In the genomic region with DNA sequence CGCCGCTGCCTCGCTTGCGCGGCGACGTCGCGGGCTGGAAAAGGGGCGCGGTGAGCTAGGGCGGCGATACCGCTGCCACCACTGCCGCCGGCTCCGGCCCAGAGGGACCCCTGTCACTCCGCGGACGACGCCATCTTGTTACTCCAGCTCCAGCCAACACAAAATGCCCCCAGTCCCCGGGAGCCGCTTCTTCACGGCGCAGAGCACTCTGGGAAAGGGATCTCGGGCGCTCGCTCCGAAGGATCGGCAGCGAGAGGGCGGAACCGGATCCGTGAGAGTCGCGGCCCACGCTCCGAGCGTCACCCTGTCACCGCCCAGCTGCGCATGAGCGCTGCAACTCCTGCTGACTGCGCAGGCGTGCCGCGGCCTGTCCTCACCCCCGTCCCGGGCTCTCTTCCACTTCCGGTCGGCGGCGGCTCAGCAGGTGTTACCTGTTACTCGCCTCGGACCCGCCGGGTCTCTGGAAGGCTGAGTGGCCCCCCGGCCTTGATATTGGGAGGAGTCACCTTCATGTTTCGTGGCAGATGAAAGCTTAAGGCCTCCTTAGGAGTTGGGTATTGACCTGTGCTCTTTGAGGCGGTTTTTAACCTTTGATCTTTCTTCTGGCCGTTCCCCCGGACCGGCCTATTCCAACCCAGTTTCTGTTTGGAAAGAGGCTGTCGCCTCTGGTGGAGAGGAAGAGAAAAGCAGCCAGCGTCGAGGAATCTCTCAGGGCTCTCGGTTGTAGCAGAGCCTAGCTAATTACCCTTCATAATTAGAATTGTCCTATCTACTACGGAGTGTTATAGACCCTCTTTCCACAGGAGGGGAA, we compare ENCODE assay signal across 1 cellular context.
TF ChIP-seq lines count a peak whose summit lies in the region.

CSNK1A1 (minus strand) TSS at position 213 of the 811 bp plus-strand sequence. CDS start 475 bp downstream, outside the sequence.

TF ChIP-seq in HepG2, 621 proteins besides CTCF, POLR2A, EP300 and RAD21 (continued from another document and continues in another):
- TF ChIP-seq, protein P1, sequence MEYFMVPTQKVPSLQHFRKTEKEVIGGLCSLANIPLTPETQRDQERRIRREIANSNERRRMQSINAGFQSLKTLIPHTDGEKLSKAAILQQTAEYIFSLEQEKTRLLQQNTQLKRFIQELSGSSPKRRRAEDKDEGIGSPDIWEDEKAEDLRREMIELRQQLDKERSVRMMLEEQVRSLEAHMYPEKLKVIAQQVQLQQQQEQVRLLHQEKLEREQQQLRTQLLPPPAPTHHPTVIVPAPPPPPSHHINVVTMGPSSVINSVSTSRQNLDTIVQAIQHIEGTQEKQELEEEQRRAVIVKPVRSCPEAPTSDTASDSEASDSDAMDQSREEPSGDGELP (IDR thresholded peaks at IDR 0.05; ENCODE audit: borderline replicate concordance, low read depth) = peak; percentile 44; the same call in 1 of the 2 replicates
- TF ChIP-seq SPEN (CRISPR knock-in tag; IDR thresholded peaks at IDR 0.05; ENCODE audit: low read depth) = peak; percentile 84
- no peak for TF ChIP-seq FOXP4 (CRISPR knock-in tag; IDR thresholded peaks at IDR 0.05)
- TF ChIP-seq ATF7-NPFF (CRISPR knock-in tag; IDR thresholded peaks at IDR 0.05; ENCODE audit: low read depth) = 0 out of 2 replicates have a peak, but pooled peaks have one; percentile 46
- peak; percentile 37; the same call in 1 of the 2 replicates for TF ChIP-seq SP5 (CRISPR knock-in tag; IDR thresholded peaks at IDR 0.05; ENCODE audit: borderline replicate concordance, low read depth)
- no peak for TF ChIP-seq GZF1 (CRISPR knock-in tag; IDR thresholded peaks at IDR 0.05)
- TF ChIP-seq HCFC1 (IDR thresholded peaks at IDR 0.05; ENCODE audit: low read depth, low read length) = no peak; the same call in 1 of the 2 replicates
- TF ChIP-seq ZNF737 (CRISPR knock-in tag; IDR thresholded peaks at IDR 0.05; ENCODE audit: borderline replicate concordance) = no peak
- TF ChIP-seq ZNF558 (CRISPR knock-in tag; IDR thresholded peaks at IDR 0.05; ENCODE audit: borderline replicate concordance) = peak; percentile 15; the same call in 1 of the 2 replicates
- TF ChIP-seq NAIF1 (CRISPR knock-in tag; IDR thresholded peaks at IDR 0.05; ENCODE audit: borderline replicate concordance) = no peak
- TF ChIP-seq KLF13 (CRISPR knock-in tag; IDR thresholded peaks at IDR 0.05) = no peak
- no peak for TF ChIP-seq MLXIP (CRISPR knock-in tag; IDR thresholded peaks at IDR 0.05; ENCODE audit: borderline replicate concordance)
- TF ChIP-seq ZNF678 (CRISPR knock-in tag; IDR thresholded peaks at IDR 0.05) = no peak; the same call in 1 of the 2 replicates
- TF ChIP-seq POLR2AphosphoS2 (IDR thresholded peaks at IDR 0.05; ENCODE audit: low read depth, low read length) = peak; percentile 82
- no peak for TF ChIP-seq ZNF775 (CRISPR knock-in tag; IDR thresholded peaks at IDR 0.05; ENCODE audit: borderline replicate concordance)
- TF ChIP-seq CREBL2 (CRISPR knock-in tag; IDR thresholded peaks at IDR 0.05; ENCODE audit: borderline replicate concordance) = no peak
- TF ChIP-seq KDM3A (CRISPR knock-in tag; IDR thresholded peaks at IDR 0.05; ENCODE audit: low read depth) = 0 out of 2 replicates have a peak, but pooled peaks have one; percentile 71
- TF ChIP-seq CREM (IDR thresholded peaks at IDR 0.05) = peak; percentile 61; the same call in 1 of the 2 replicates
- no peak for TF ChIP-seq CREM (CRISPR knock-in tag; IDR thresholded peaks at IDR 0.05)
- peak; percentile 43 for TF ChIP-seq CEBPG (CRISPR knock-in tag; IDR thresholded peaks at IDR 0.05)
- peak; percentile 31; the same call in 1 of the 2 replicates for TF ChIP-seq ZSCAN21 (CRISPR knock-in tag; IDR thresholded peaks at IDR 0.05; ENCODE audit: borderline replicate concordance)
- TF ChIP-seq ZNF556 (CRISPR knock-in tag; IDR thresholded peaks at IDR 0.05; ENCODE audit: borderline replicate concordance) = no peak; the same call in 1 of the 2 replicates
- TF ChIP-seq TARDBP (CRISPR knock-in tag; IDR thresholded peaks at IDR 0.05) = peak; percentile 82
- TF ChIP-seq ETV5 (CRISPR knock-in tag; IDR thresholded peaks at IDR 0.05; ENCODE audit: borderline replicate concordance) = peak; percentile 96
- TF ChIP-seq ELF1 (CRISPR knock-in tag; IDR thresholded peaks at IDR 0.05) = peak; percentile 97
- TF ChIP-seq ZNF530 (CRISPR knock-in tag; IDR thresholded peaks at IDR 0.05; ENCODE audit: low read depth) = no peak
- TF ChIP-seq SNAPC2 (CRISPR knock-in tag; IDR thresholded peaks at IDR 0.05) = peak; percentile 85; the same call in 1 of the 2 replicates
- TF ChIP-seq MED8 (CRISPR knock-in tag; IDR thresholded peaks at IDR 0.05; ENCODE audit: insufficient replicate concordance) = peak; percentile 94
- TF ChIP-seq, protein P2, sequence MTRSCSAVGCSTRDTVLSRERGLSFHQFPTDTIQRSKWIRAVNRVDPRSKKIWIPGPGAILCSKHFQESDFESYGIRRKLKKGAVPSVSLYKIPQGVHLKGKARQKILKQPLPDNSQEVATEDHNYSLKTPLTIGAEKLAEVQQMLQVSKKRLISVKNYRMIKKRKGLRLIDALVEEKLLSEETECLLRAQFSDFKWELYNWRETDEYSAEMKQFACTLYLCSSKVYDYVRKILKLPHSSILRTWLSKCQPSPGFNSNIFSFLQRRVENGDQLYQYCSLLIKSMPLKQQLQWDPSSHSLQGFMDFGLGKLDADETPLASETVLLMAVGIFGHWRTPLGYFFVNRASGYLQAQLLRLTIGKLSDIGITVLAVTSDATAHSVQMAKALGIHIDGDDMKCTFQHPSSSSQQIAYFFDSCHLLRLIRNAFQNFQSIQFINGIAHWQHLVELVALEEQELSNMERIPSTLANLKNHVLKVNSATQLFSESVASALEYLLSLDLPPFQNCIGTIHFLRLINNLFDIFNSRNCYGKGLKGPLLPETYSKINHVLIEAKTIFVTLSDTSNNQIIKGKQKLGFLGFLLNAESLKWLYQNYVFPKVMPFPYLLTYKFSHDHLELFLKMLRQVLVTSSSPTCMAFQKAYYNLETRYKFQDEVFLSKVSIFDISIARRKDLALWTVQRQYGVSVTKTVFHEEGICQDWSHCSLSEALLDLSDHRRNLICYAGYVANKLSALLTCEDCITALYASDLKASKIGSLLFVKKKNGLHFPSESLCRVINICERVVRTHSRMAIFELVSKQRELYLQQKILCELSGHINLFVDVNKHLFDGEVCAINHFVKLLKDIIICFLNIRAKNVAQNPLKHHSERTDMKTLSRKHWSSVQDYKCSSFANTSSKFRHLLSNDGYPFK (CRISPR knock-in tag; IDR thresholded peaks at IDR 0.05; ENCODE audit: borderline replicate concordance) = peak; percentile 84; the same call in 1 of the 2 replicates
- 0 out of 2 replicates have a peak, but pooled peaks have one; percentile 46 for TF ChIP-seq ZNF850 (CRISPR knock-in tag; conservative IDR thresholded peaks at IDR 0.05)
- TF ChIP-seq, protein P3, sequence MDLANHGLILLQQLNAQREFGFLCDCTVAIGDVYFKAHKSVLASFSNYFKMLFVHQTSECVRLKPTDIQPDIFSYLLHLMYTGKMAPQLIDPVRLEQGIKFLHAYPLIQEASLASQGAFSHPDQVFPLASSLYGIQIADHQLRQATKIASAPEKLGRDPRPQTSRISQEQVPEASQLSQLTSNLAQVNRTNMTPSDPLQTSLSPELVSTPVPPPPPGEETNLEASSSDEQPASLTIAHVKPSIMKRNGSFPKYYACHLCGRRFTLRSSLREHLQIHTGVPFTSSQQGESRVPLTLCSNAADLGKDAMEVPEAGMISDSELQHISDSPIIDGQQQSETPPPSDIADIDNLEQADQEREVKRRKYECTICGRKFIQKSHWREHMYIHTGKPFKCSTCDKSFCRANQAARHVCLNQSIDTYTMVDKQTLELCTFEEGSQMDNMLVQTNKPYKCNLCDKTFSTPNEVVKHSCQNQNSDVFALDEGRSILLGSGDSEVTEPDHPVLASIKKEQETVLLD (CRISPR knock-in tag; IDR thresholded peaks at IDR 0.05; ENCODE audit: low read depth) = peak; percentile 76; the same call in 1 of the 2 replicates
- peak; percentile 92 for TF ChIP-seq HNF4G (IDR thresholded peaks at IDR 0.05; ENCODE audit: borderline replicate concordance, low read depth, low read length)
- TF ChIP-seq HNF4G (CRISPR knock-in tag; IDR thresholded peaks at IDR 0.05; ENCODE audit: borderline replicate concordance, low read depth) = peak; percentile 72; the same call in 1 of the 2 replicates
- TF ChIP-seq ZNF780A (CRISPR knock-in tag; IDR thresholded peaks at IDR 0.05) = no peak
- TF ChIP-seq PPARG (CRISPR knock-in tag; conservative IDR thresholded peaks at IDR 0.05) = no peak
- TF ChIP-seq RXRB (CRISPR knock-in tag; IDR thresholded peaks at IDR 0.05; ENCODE audit: borderline replicate concordance) = peak; percentile 63
- TF ChIP-seq PCBP2 (optimal IDR thresholded peaks at IDR 0.05; ENCODE audit: low read depth, low read length, poor library complexity, severe bottlenecking) = no peak
- peak; percentile 52; the same call in 1 of the 2 replicates for TF ChIP-seq CCDC6 (CRISPR knock-in tag; IDR thresholded peaks at IDR 0.05)
- TF ChIP-seq, protein P4, sequence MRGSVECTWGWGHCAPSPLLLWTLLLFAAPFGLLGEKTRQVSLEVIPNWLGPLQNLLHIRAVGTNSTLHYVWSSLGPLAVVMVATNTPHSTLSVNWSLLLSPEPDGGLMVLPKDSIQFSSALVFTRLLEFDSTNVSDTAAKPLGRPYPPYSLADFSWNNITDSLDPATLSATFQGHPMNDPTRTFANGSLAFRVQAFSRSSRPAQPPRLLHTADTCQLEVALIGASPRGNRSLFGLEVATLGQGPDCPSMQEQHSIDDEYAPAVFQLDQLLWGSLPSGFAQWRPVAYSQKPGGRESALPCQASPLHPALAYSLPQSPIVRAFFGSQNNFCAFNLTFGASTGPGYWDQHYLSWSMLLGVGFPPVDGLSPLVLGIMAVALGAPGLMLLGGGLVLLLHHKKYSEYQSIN (CRISPR knock-in tag; IDR thresholded peaks at IDR 0.05; ENCODE audit: borderline replicate concordance) = no peak
- TF ChIP-seq NBN (conservative IDR thresholded peaks at IDR 0.05) = no peak
- no peak for TF ChIP-seq KDM1A (CRISPR knock-in tag; IDR thresholded peaks at IDR 0.05)
- no peak for TF ChIP-seq ZNF343 (CRISPR knock-in tag; IDR thresholded peaks at IDR 0.05)
- peak; percentile 76; the same call in 1 of the 2 replicates for TF ChIP-seq TMF1 (CRISPR knock-in tag; IDR thresholded peaks at IDR 0.05; ENCODE audit: low read depth)
- TF ChIP-seq, protein P5, sequence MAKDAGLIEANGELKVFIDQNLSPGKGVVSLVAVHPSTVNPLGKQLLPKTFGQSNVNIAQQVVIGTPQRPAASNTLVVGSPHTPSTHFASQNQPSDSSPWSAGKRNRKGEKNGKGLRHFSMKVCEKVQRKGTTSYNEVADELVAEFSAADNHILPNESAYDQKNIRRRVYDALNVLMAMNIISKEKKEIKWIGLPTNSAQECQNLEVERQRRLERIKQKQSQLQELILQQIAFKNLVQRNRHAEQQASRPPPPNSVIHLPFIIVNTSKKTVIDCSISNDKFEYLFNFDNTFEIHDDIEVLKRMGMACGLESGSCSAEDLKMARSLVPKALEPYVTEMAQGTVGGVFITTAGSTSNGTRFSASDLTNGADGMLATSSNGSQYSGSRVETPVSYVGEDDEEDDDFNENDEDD (CRISPR knock-in tag; IDR thresholded peaks at IDR 0.05; ENCODE audit: borderline replicate concordance) = peak; percentile 36; the same call in 1 of the 2 replicates
- TF ChIP-seq ZHX1 (CRISPR knock-in tag; IDR thresholded peaks at IDR 0.05; ENCODE audit: low read depth) = peak; percentile 69; the same call in 1 of the 2 replicates
